25 cellular contexts compared by ENCODE assay signal in the genomic region with DNA sequence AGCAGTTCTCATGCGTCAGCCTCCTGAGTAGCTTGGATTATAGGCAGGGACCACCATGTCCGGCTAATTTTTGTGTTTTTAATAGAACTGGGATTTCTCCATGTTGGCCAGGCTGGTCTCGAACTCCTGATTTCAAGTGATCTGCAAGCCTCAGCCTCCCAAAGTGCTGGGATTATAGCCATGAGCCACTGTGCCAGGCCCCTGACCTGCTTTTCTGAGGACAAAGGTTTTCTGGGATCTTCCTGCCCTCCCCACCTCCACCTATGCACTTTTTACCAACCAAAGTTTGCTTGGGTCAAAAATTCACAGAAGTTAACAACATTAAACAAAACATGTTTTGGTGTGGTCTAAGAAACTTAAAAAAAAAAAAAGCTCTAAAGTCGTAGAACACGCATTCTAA.
"Had no signal": no experiment of that assay in that cellular context is flagged by ENCODE, and none has a peak within 500 bp of the region (broad histone marks: within the 10 kb centered on the region; RNA-seq: fewer than 3 reads in every experiment).

No MANE protein-coding gene starts in this region.

- H3K27me3 ChIP-seq: stomach, suprapubic skin, testis, tibial artery, tibial nerve, transverse colon, upper lobe of left lung, upper lobe of right lung, uterus, vagina had no signal

- DNase-seq: stimulated activated CD4-positive, alpha-beta T cell treated with anti-CD3 and anti-CD28 coated beads, Interleukin-2, amount 100 ng/mL, for 48 hours; stimulated activated CD4-positive, alpha-beta T cell treated with anti-CD3 and anti-CD28 coated beads, Interleukin-4, amount 100 ng/mL, for 1 hour; stimulated activated CD4-positive, alpha-beta T cell treated with anti-CD3 and anti-CD28 coated beads, Interleukin-4, amount 100 ng/mL, for 24 hours; stimulated activated CD4-positive, alpha-beta T cell treated with anti-CD3 and anti-CD28 coated beads, Interleukin-4, amount 100 ng/mL, for 4 hours; stimulated activated CD8-positive, alpha-beta memory T cell treated with anti-CD3 and anti-CD28 coated beads, Interleukin-4, amount 100 ng/mL, for 48 hours; stimulated activated naive B cell treated with anti-CD40 and anti-IgM and Interleukin-4, amounts not matched to agents 10 μg/mL and 1 μg/mL and 100 μg/mL, for 72 hours; stimulated activated naive CD4-positive, alpha-beta T cell; stimulated activated naive CD4-positive, alpha-beta T cell treated with Interleukin-2 at 50 U/mL for 16 hours; stimulated activated naive CD8-positive, alpha-beta T cell treated with anti-CD3 and anti-CD28 coated beads, Interleukin-15, amount 100 ng/mL, for 72 hours; stimulated activated naive CD8-positive, alpha-beta T cell treated with anti-CD3 and anti-CD28 coated beads, Interleukin-15, Interleukin-2, amounts not matched to agents 100 U/mL and 50 U/mL, for 24 hours; stomach; substantia nigra; testis; tibial artery; transverse colon; trophoblast cell; upper lobe of left lung; upper lobe of right lung; uterus had no signal

- H3K4me1 ChIP-seq: stomach, suprapubic skin, testis, tibial artery, tibial nerve, transverse colon, upper lobe of left lung, upper lobe of right lung, uterus, vagina had no signal

- H3K4me3 ChIP-seq: stomach, suprapubic skin, testis, thoracic aorta, tibial artery, tibial nerve, transverse colon, upper lobe of left lung, upper lobe of right lung, uterus, vagina had no signal

- ATAC-seq: stimulated activated effector memory CD8-positive, alpha-beta T cell treated with anti-CD3 and anti-CD28 coated beads, Interleukin-12 subunit alpha, Interleukin-12 subunit beta, amount 100 ng/mL, for 72 hours; stimulated activated memory B cell treated with anti-CD40 and anti-IgM and Interleukin-4, amounts not matched to agents 10 μg/mL and 1 μg/mL and 100 μg/mL, for 72 hours; stimulated activated naive B cell treated with anti-CD40 and anti-IgM and Interleukin-4, amounts not matched to agents 10 μg/mL and 1 μg/mL and 100 μg/mL, for 72 hours; stimulated activated naive CD8-positive, alpha-beta T cell treated with anti-CD3 and anti-CD28 coated beads, Interleukin-15, amount 100 ng/mL, for 72 hours; stimulated activated naive CD8-positive, alpha-beta T cell treated with anti-CD3 and anti-CD28 coated beads, Interleukin-15, Interleukin-2, amounts not matched to agents 100 U/mL and 50 U/mL, for 24 hours; upper lobe of right lung had no signal

- H3K36me3 ChIP-seq: stomach, suprapubic skin, thoracic aorta, tibial artery, tibial nerve, transverse colon, upper lobe of left lung, upper lobe of right lung, uterus, vagina had no signal

- H3K9me3 ChIP-seq: suprapubic skin, testis, thoracic aorta, transverse colon, upper lobe of right lung, uterus, vagina had no signal

- H3K27ac ChIP-seq: stomach, suprapubic skin, testis, thoracic aorta, tibial artery, tibial nerve, transverse colon, upper lobe of left lung, upper lobe of right lung, uterus, vagina had no signal
